Comparison of ENCODE assay signal across 8 cellular contexts in the genomic region with DNA sequence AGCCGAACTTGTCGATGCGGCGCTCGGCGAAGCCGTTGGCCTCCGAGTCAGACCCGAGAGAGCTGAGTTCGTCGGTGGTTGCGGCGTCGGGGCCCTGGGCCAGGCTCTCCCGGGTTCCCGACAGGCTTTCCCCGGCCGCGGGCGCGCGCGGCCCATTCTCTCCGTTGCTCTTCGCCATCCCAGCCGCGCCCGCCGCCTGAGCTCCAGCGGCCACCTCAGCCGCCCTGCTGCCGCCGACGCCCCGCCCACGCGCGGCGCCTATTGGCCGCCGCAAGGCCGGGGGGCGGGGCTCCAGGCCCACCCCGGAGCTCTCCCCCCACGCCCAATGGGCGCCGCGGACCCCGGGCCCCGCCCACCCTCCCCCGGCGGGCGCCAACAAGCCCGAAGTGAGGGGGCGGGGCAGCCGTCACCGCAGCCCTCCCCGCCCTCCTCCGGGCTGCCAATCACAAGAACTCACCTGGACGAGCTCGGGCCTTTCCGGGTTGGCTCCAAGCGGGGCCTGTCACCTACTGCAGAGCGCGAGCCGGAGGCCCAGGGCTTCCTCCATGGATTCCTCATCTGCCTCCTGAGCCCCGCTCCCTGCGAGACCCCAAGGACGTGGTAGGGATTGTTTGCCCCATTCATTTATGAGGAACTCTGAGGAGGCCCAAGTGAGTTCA. TPM values are rescaled to one million over a fixed set of nuclear protein-coding genes. Genes with fewer than 3 reads are reported as not detected.
A peak's percentile ranks its signal among the peaks of the same experiment; 100 is the strongest.
DNase-seq lines count a peak whose midpoint lies in the region; ATAC-seq and TF ChIP-seq lines count a peak whose summit lies in the region.

A gene with protein sequence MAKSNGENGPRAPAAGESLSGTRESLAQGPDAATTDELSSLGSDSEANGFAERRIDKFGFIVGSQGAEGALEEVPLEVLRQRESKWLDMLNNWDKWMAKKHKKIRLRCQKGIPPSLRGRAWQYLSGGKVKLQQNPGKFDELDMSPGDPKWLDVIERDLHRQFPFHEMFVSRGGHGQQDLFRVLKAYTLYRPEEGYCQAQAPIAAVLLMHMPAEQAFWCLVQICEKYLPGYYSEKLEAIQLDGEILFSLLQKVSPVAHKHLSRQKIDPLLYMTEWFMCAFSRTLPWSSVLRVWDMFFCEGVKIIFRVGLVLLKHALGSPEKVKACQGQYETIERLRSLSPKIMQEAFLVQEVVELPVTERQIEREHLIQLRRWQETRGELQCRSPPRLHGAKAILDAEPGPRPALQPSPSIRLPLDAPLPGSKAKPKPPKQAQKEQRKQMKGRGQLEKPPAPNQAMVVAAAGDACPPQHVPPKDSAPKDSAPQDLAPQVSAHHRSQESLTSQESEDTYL (minus strand): TSS at position 238 of the 659 bp plus-strand sequence. CDS start 60 bp downstream, at position 178.

- H3K9me3 ChIP-seq in left lung = no peaks in the 10 kb centered on the region

- H3K27ac ChIP-seq in left lung = peak within 1 kb of the TSS; percentile 77 to 88

- peak in 12 of 14 donors; percentile 35 to 93 (median 68) for DNase-seq in C1 segment of cervical spinal cord (lab: John Stamatoyannopoulos, UW)
- peak; percentile 99 for DNase-seq in NCI-H69 (lab: John Stamatoyannopoulos, UW)
- peak; percentile 88 to 91 for DNase-seq in activated CD4-positive, alpha-beta T cell treated with anti-CD3 and anti-CD28 coated beads, Interleukin-2, amount 50 U/mL, for 4 hours
- DNase-seq in dermis blood vessel endothelial cell = peak; percentile 87
- peak; percentile 91 to 96 for DNase-seq in left lung
- peak; percentile 93 for DNase-seq in stimulated activated CD4-positive, alpha-beta T cell treated with anti-CD3 and anti-CD28 coated beads, Interleukin-2, amount 100 ng/mL, for 4 hours (ENCODE audit: low read depth)

- H3K27me3 ChIP-seq in left lung = no peaks in the 10 kb centered on the region

- H3K4me1 ChIP-seq in left lung = peaks cover 25 to 50% of the 10 kb centered on the region in 2 donors

- ATAC-seq in GM19372 (IDR thresholded peaks at IDR 0.05; ENCODE audit: low read depth, unreplicated experiment) = peak; percentile 85
- peak; percentile 82 for ATAC-seq in HG03521 (IDR thresholded peaks at IDR 0.05; ENCODE audit: unreplicated experiment)
- ATAC-seq in left lung = peak; percentile 93

- intact Hi-C loops in left lung (cut with DNase I) = no loop called here

- peak within 1 kb of the TSS; percentile 93 to 96 for H3K4me3 ChIP-seq in left lung

- TF ChIP-seq CTCF in left lung (IDR thresholded peaks at IDR 0.05) = no peak

- H3K36me3 ChIP-seq in left lung = peaks cover 0 to 38% of the 10 kb centered on the region in 2 donors

RNA-seq across cellular contexts. Expression of the gene that starts here (rescaled TPM):
- 10.6 and 11.7 TPM in 2 replicates for total RNA-seq in dermis blood vessel endothelial cell
- 10 to 100 TPM; 21.7 to 25.4 TPM for total RNA-seq in left lung

Comparison
In these comparisons a context has a peak if more than half of its experiments do, and no peak if none do; other contexts are left out.
1. Peak in every context shown above with its lines: DNase-seq, ATAC-seq, H3K4me3 ChIP-seq and H3K27ac ChIP-seq.